8 cellular contexts compared by ENCODE assay signal in genomic region chr5:107668933-107669542, GRCh38. TPM values are rescaled to one million over a fixed set of nuclear protein-coding genes. Genes with fewer than 3 reads are reported as not detected.
DNase-seq lines count a peak whose midpoint lies in the region; ATAC-seq and TF ChIP-seq lines count a peak whose summit lies in the region.

No MANE protein-coding gene starts in this region.

- H3K4me3 ChIP-seq in SJCRH30 (peak overlapping the region; percentile 84), left ventricle myocardium inferior (peak overlapping the region; percentile 77)

- peak overlapping the region; percentile 85 for H3K9ac ChIP-seq in ES-I3 (ENCODE audit: low read depth, low read length)

- DNase-seq in SJCRH30 (peak; percentile 50 to 65), left ventricle myocardium inferior (no peak), renal cortical epithelial cell (ENCODE audit: low read depth) (peak; percentile 38), OCI-M1 (lab: John Stamatoyannopoulos, UW) (no peak), globus pallidus (ENCODE audit: low spot score) (no peak), NCI-H187 (lab: John Stamatoyannopoulos, UW) (no peak)
- no peak for DNase-seq in CD4-positive, alpha-beta T cell

- peaks cover 30% of the 10 kb centered on the region for H3K4me1 Mint-ChIP-seq in CD4-positive, alpha-beta T cell (ENCODE audit: low read depth)

- H3K4me1 ChIP-seq in ES-I3 (ENCODE audit: insufficient read depth, low read length) (peaks cover 13% of the 10 kb centered on the region; the same call in 1 of the 2 replicates), SJCRH30 (0 out of 2 replicates have a peak, but pooled peaks cover 1% of the 10 kb centered on the region), left ventricle myocardium inferior (peaks cover 57% of the 10 kb centered on the region)

- no peak for TF ChIP-seq CTCF in left ventricle myocardium inferior (IDR thresholded peaks at IDR 0.05; ENCODE audit: borderline replicate concordance)
- TF ChIP-seq CTCF in CD4-positive, alpha-beta T cell (IDR thresholded peaks at IDR 0.05), result no peak

- H3K27me3 ChIP-seq in SJCRH30, result no peaks in the 10 kb centered on the region
- H3K27me3 ChIP-seq in left ventricle myocardium inferior (ENCODE audit: low read depth), result peaks cover 61% of the 10 kb centered on the region
- peaks cover 62% of the 10 kb centered on the region for H3K27me3 ChIP-seq in CD4-positive, alpha-beta T cell (ENCODE audit: control insufficient read depth, insufficient read depth, low read length)

- no peaks in the 10 kb centered on the region for H3K9me3 ChIP-seq in ES-I3 (ENCODE audit: control insufficient read depth, insufficient read depth, low read length)
- H3K9me3 ChIP-seq in SJCRH30 (replicated peaks), result no peaks in the 10 kb centered on the region
- no peaks in the 10 kb centered on the region for H3K9me3 ChIP-seq in left ventricle myocardium inferior (replicated peaks)
- H3K9me3 ChIP-seq in CD4-positive, alpha-beta T cell (ENCODE audit: control insufficient read depth, low read length), result no peaks in the 10 kb centered on the region

- H3K27me3 Mint-ChIP-seq in CD4-positive, alpha-beta T cell, result peaks cover 83% of the 10 kb centered on the region

- H3K27ac ChIP-seq in SJCRH30, result peak overlapping the region; percentile 97
- H3K27ac ChIP-seq in left ventricle myocardium inferior (replicated peaks), result peak overlapping the region; percentile 92
- no peak overlapping the region for H3K27ac ChIP-seq in CD4-positive, alpha-beta T cell (ENCODE audit: low read depth, low read length)

- no peak for ATAC-seq in CD4-positive, alpha-beta T cell (ENCODE audit: poor library complexity)

- H3K36me3 ChIP-seq in ES-I3 (ENCODE audit: insufficient read depth, low read length) (no peaks in the 10 kb centered on the region), SJCRH30 (peaks cover 9% of the 10 kb centered on the region), left ventricle myocardium inferior (no peaks in the 10 kb centered on the region)

- no peak overlapping the region for H3K4me3 Mint-ChIP-seq in CD4-positive, alpha-beta T cell

- no peaks in the 10 kb centered on the region for H3K9me3 Mint-ChIP-seq in CD4-positive, alpha-beta T cell

- POLR2A ChIA-PET in CD4-positive, alpha-beta T cell (lab: Charles Lee), result no interaction called here

- no peak overlapping the region for H3K27ac Mint-ChIP-seq in CD4-positive, alpha-beta T cell

- intact Hi-C loops in left ventricle myocardium inferior (cut with micrococcal nuclease), result no loop called here
- intact Hi-C loops in CD4-positive, alpha-beta T cell (cut with DNase I, micrococcal nuclease), result no loop called here

- H3K36me3 Mint-ChIP-seq in CD4-positive, alpha-beta T cell (ENCODE audit: low read depth), result no peaks in the 10 kb centered on the region

- CTCF ChIA-PET in CD4-positive, alpha-beta T cell (lab: Charles Lee), result no interaction called here

RNA-seq across cellular contexts. Expression of gene EFNA5, which starts 1.7 kb away (rescaled TPM):
- total RNA-seq in SJCRH30 (2014; rRNA removed; shearing (Covaris generic)), result 32.7 and 41.3 TPM in 2 replicates
- 28.2 TPM for total RNA-seq in left ventricle myocardium inferior
- total RNA-seq in renal cortical epithelial cell, result 27.8 and 107 TPM in 2 replicates
- not detected for total RNA-seq in CD4-positive, alpha-beta T cell

Comparison
In these comparisons a context has a peak if more than half of its experiments do, and no peak if none do; other contexts are left out.
1. DNase-seq: peak in SJCRH30 (2 of 2) and renal cortical epithelial cell (single experiment); none in left ventricle myocardium inferior (single experiment), OCI-M1 (single experiment), globus pallidus (single experiment), CD4-positive, alpha-beta T cell (0 of 10) and NCI-H187 (0 of 2).
2. RNA of gene EFNA5, which starts 1.7 kb away (total RNA-seq): 27.8 to 107 TPM in renal cortical epithelial cell, 32.7 to 41.3 TPM in SJCRH30 and 28.2 TPM in left ventricle myocardium inferior (single experiment); not detected in CD4-positive, alpha-beta T cell; every median in the first group is over 10 times any median in the second.